ENCODE assay signal across 14 cellular contexts in the genomic region with DNA sequence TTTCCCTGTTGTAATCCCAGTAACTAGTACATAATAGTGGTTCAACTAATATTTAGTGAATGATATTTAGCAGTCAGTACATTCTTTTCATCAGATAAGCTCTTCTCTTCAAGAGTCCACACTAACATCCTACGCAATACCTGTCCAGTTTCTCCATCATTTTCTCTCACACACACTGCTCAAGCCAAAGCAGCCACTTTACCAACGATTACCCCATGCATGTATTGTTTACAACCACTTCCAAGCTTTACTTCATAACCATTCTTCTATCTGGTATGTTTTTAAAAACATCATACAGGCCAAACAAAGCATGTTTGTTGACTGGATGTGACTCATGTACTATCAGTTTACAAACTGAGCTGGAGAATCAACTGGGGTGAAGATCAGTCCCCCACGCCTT. TPM values are rescaled to one million over a fixed set of nuclear protein-coding genes. Genes with fewer than 3 reads are reported as not detected.
DNase-seq lines count a peak whose midpoint lies in the region; ATAC-seq, FAIRE-seq and TF ChIP-seq lines count a peak whose summit lies in the region.
"Had no signal": no experiment of that assay in that cellular context is flagged by ENCODE, and none has a peak within 500 bp of the region (broad histone marks: within the 10 kb centered on the region; RNA-seq: fewer than 3 reads in every experiment).

No MANE protein-coding gene starts in this region.

- H3K27me3 ChIP-seq in PC-3 (ENCODE audit: low read length) (no peaks in the 10 kb centered on the region), mammary epithelial cell (ENCODE audit: insufficient read depth, low read length) (no peaks in the 10 kb centered on the region)

- H3K4me3 ChIP-seq in PC-3 (ENCODE audit: low read length), result no peak overlapping the region
- H3K4me3 ChIP-seq in mammary epithelial cell (replicated peaks in 1 of 3; ENCODE audit: insufficient read depth in 1 of 3, low read depth in 2 of 3, low read length in 3 of 3), result no peak overlapping the region

- TF ChIP-seq CTCF in PC-3 (conservative IDR thresholded peaks at IDR 0.05; ENCODE audit: low read depth, low read length), result no peak
- no peak for TF ChIP-seq CTCF in mammary epithelial cell (conservative IDR thresholded peaks at IDR 0.05 in 1 of 2, IDR thresholded peaks at IDR 0.05 in 1 of 2; ENCODE audit: extremely low read depth in 1 of 2, insufficient read depth in 1 of 2, low read depth in 1 of 2, low read length in 2 of 2)
- no peak for TF ChIP-seq CTCF in neural crest cell (conservative IDR thresholded peaks at IDR 0.05)

- H3K4me2 ChIP-seq in PC-3 (ENCODE audit: low read length), result peak overlapping the region; percentile 20
- H3K4me2 ChIP-seq in mammary epithelial cell (ENCODE audit: insufficient read depth, low read depth, low read length), result no peak overlapping the region

- peaks cover 58% of the 10 kb centered on the region for H3K4me1 Mint-ChIP-seq in neural crest cell
- peaks cover 19 to 32% (median 20%) of the 10 kb centered on the region in 4 donors for H3K4me1 Mint-ChIP-seq in naive thymus-derived CD8-positive, alpha-beta T cell

- POLR2A ChIA-PET in PC-3 (lab: Charles Lee; ENCODE audit: unreplicated experiment), result no interaction called here
- POLR2A ChIA-PET in naive thymus-derived CD8-positive, alpha-beta T cell (lab: Charles Lee), result no interaction called here

- BruUV-seq in PC-3 (replicated peaks; lab: Mats Ljungman, UMichigan) (no TSS peak), mammary epithelial cell (replicated peaks; lab: Mats Ljungman, UMichigan) (no TSS peak)

- no peak overlapping the region for H3K4me3 Mint-ChIP-seq in neural crest cell
- H3K4me3 Mint-ChIP-seq in naive thymus-derived CD8-positive, alpha-beta T cell, result no peak overlapping the region
- H3K4me3 Mint-ChIP-seq: CD4-positive, alpha-beta T cell; nephron; T-helper 2 cell treated with Interferon-gamma antibody and Interleukin-4, amounts not matched to agents 5 μg/mL and 100 μg/mL, for 36 hours had no signal

- intact Hi-C loops in PC-3 (cut with micrococcal nuclease) (no loop called here), mammary epithelial cell (cut with micrococcal nuclease) (no loop called here)

- CTCF ChIA-PET in PC-3 (lab: Charles Lee), result no interaction called here
- CTCF ChIA-PET in mammary epithelial cell (lab: Charles Lee; ENCODE audit: low non-redundant PET), result no interaction called here

- H3K9me3 Mint-ChIP-seq in neural crest cell, result peaks cover 2% of the 10 kb centered on the region
- H3K9me3 Mint-ChIP-seq in naive thymus-derived CD8-positive, alpha-beta T cell, result no peaks in the 10 kb centered on the region
- H3K9me3 Mint-ChIP-seq: activated naive CD4-positive, alpha-beta T cell treated with anti-CD3 and anti-CD28 coated beads, Interleukin-2, amount 50 U/mL, for 72 hours; CD4-positive, alpha-beta T cell; T-helper 2 cell treated with Interferon-gamma antibody and Interleukin-4, amounts not matched to agents 5 μg/mL and 100 μg/mL, for 36 hours had no signal

- no peaks in the 10 kb centered on the region for H3K9me2 ChIP-seq in PC-3 (replicated peaks; ENCODE audit: low read length)

- no peak for TF ChIP-seq POLR2A in GM12891 (IDR thresholded peaks at IDR 0.05; ENCODE audit: low read depth, low read length)

- H3K27ac ChIP-seq in PC-3 (ENCODE audit: low read length) (peak overlapping the region; percentile 4; the same call in 1 of the 2 replicates), mammary epithelial cell (ENCODE audit: insufficient read depth, low read depth, low read length) (no peak overlapping the region)

- no peak overlapping the region for H3K9ac ChIP-seq in PC-3 (ENCODE audit: low read length)
- no peak overlapping the region for H3K9ac ChIP-seq in mammary epithelial cell (ENCODE audit: insufficient read depth, low read length)

- dilution Hi-C loops in mammary epithelial cell (cut with HindIII; ENCODE audit: low sequenced_read_pairs), result no loop called here

- no peaks in the 10 kb centered on the region for H3K27me3 Mint-ChIP-seq in neural crest cell (ENCODE audit: low read depth)
- H3K27me3 Mint-ChIP-seq in naive thymus-derived CD8-positive, alpha-beta T cell, result no peaks in the 10 kb centered on the region
- H3K27me3 Mint-ChIP-seq: activated CD8-positive, alpha-beta T cell treated with anti-CD3 and anti-CD28 coated beads for 36 hours; CD4-positive, alpha-beta T cell had no signal

- 98% methylated on average over 3 of the region's 3 CpGs for WGBS in mammary epithelial cell (ENCODE audit: low coverage, missing lambda C conversion rate)

- DNase-seq in GM12891 (ENCODE audit: insufficient read length, low spot score), result no peak
- peak; percentile 65 for DNase-seq in PC-3
- peak; percentile 27 for DNase-seq in mammary epithelial cell
- no peak for DNase-seq in neural crest cell (ENCODE audit: low read depth, low spot score)
- no peak for DNase-seq in naive thymus-derived CD8-positive, alpha-beta T cell
- DNase-seq in activated effector memory CD4-positive, alpha-beta T cell treated with anti-CD3 and anti-CD28 coated beads, Interleukin-2, amount 50 U/mL, for 16 hours, result no peak
- no peak for DNase-seq in GM03348 (ENCODE audit: low spot score)
- DNase-seq: activated CD8-positive, alpha-beta T cell treated with anti-CD3 and anti-CD28 coated beads for 36 hours; CD4-positive, alpha-beta T cell; NCI-H1930 had no signal

- peaks cover 26% of the 10 kb centered on the region for H3K36me3 Mint-ChIP-seq in neural crest cell (ENCODE audit: low read depth)
- peaks cover 0 to 6% (median 3%) of the 10 kb centered on the region in 3 donors for H3K36me3 Mint-ChIP-seq in naive thymus-derived CD8-positive, alpha-beta T cell

- H3K4me1 ChIP-seq in PC-3 (ENCODE audit: insufficient read depth, low read length) (peaks cover 30% of the 10 kb centered on the region), mammary epithelial cell (ENCODE audit: insufficient read depth, low read length) (peaks cover 5% of the 10 kb centered on the region)

- peaks cover 100% of the 10 kb centered on the region for H3K79me2 ChIP-seq in PC-3 (ENCODE audit: low read length)
- peaks cover 97% of the 10 kb centered on the region for H3K79me2 ChIP-seq in mammary epithelial cell (ENCODE audit: insufficient read depth, low read length)

- peak; percentile 75 for FAIRE-seq in GM12891 (lab: Jason Lieb, UNC)

- H3K36me3 ChIP-seq in PC-3 (ENCODE audit: low read depth, low read length) (no peaks in the 10 kb centered on the region; the same call in 1 of the 2 replicates), mammary epithelial cell (ENCODE audit: insufficient read depth, low read length) (no peaks in the 10 kb centered on the region)

- peak; percentile 80 for ATAC-seq in PC-3
- no peak for ATAC-seq in naive thymus-derived CD8-positive, alpha-beta T cell
- no peak for ATAC-seq in HG03025 (IDR thresholded peaks at IDR 0.05; ENCODE audit: low FRiP score, unreplicated experiment)

- no peak overlapping the region for H2AFZ ChIP-seq in PC-3 (ENCODE audit: low read length)
- no peak overlapping the region for H2AFZ ChIP-seq in mammary epithelial cell (ENCODE audit: low read depth, low read length)

- in situ Hi-C loops in mammary epithelial cell (cut with MboI; ENCODE audit: low sequenced_read_pairs in 2 of 2), result loop anchor here in 1 of 2 donors (25.0 kb wide), 1 partner anchor 164 kb away; no protein-coding TSS in a partner anchor

- no peaks in the 10 kb centered on the region for H3F3A ChIP-seq in PC-3 (ENCODE audit: low read length, unreplicated experiment)

- peaks cover 35% of the 10 kb centered on the region for H4K20me1 ChIP-seq in PC-3 (ENCODE audit: low read length)
- no peaks in the 10 kb centered on the region for H4K20me1 ChIP-seq in mammary epithelial cell (ENCODE audit: insufficient read depth, low read length)

- no peaks in the 10 kb centered on the region for H3K9me3 ChIP-seq in PC-3 (ENCODE audit: low read length)
- no peaks in the 10 kb centered on the region for H3K9me3 ChIP-seq in mammary epithelial cell (replicated peaks; ENCODE audit: insufficient read depth, low read length)

- peak overlapping the region; percentile 19 for H3K27ac Mint-ChIP-seq in neural crest cell (ENCODE audit: unreplicated experiment)
- no peak overlapping the region for H3K27ac Mint-ChIP-seq in naive thymus-derived CD8-positive, alpha-beta T cell
- H3K27ac Mint-ChIP-seq: CD4-positive, alpha-beta T cell; nephron; T-helper 2 cell treated with Interferon-gamma antibody and Interleukin-4, amounts not matched to agents 5 μg/mL and 100 μg/mL, for 36 hours had no signal

TF ChIP-seq in GM12891, 5 proteins besides CTCF, POLR2A, EP300 and RAD21:
- TF ChIP-seq POU2F2 (IDR thresholded peaks at IDR 0.05; ENCODE audit: low read depth, low read length) (no peak), PAX5 (IDR thresholded peaks at IDR 0.05; ENCODE audit: insufficient read depth, low read length, severe bottlenecking) (no peak), SPI1 (IDR thresholded peaks at IDR 0.05; ENCODE audit: low read depth, low read length) (no peak), TAF1 (IDR thresholded peaks at IDR 0.05; ENCODE audit: low read depth, low read length) (no peak), POLR2AphosphoS5 (IDR thresholded peaks at IDR 0.05; ENCODE audit: low read depth, low read length) (no peak)

RNA-seq across cellular contexts. Expression of a gene that starts 7.3 kb away (rescaled TPM):
- 6.5 TPM for polyA plus RNA-seq in GM12891 (2012; ENCODE audit: low read depth, missing spikeins)
- total RNA-seq in PC-3 (2014; rRNA removed) (22.6 and 23.8 TPM in 2 replicates), mammary epithelial cell (10 to 100 TPM; 15.5 to 17.8 TPM), neural crest cell (73.3 and 74.0 TPM in 2 replicates)
- 8.9 TPM for polyA plus RNA-seq in mammary epithelial cell
- polyA minus RNA-seq in mammary epithelial cell, result 4.7 TPM
- total RNA-seq in naive thymus-derived CD8-positive, alpha-beta T cell, result 1 to 10 TPM; 6.0 to 6.1 TPM
- 1 to 10 TPM; 1.2 to 4.3 (median 2.7) TPM for polyA plus RNA-seq in naive thymus-derived CD8-positive, alpha-beta T cell

Comparison
In these comparisons a context has a peak if more than half of its experiments do, and no peak if none do; other contexts are left out.
1. DNase-seq: peak in PC-3 (single experiment) and mammary epithelial cell (single experiment); none in GM12891 (single experiment), neural crest cell (single experiment), naive thymus-derived CD8-positive, alpha-beta T cell (0 of 10), activated effector memory CD4-positive, alpha-beta T cell treated with anti-CD3 and anti-CD28 coated beads, Interleukin-2, amount 50 U/mL, for 16 hours (single experiment) and GM03348 (single experiment).